Comparison of ENCODE assay signal across 14 cellular contexts in genomic region chr16:80260906-80261311, GRCh38.
DNase-seq lines count a peak whose midpoint lies in the region; ATAC-seq and TF ChIP-seq lines count a peak whose summit lies in the region.
"Had no signal": no experiment of that assay in that cellular context is flagged by ENCODE, and none has a peak within 500 bp of the region (broad histone marks: within the 10 kb centered on the region; RNA-seq: fewer than 3 reads in every experiment).

No MANE protein-coding gene starts in this region.

- no peaks in the 10 kb centered on the region for H3K27me3 ChIP-seq in psoas muscle (ENCODE audit: insufficient read depth in 3 of 3, low read length in 2 of 3)
- no peaks in the 10 kb centered on the region for H3K27me3 ChIP-seq in ascending aorta
- H3K27me3 ChIP-seq in aorta (ENCODE audit: control insufficient read depth in 1 of 2, insufficient read depth in 2 of 2, low read length in 1 of 2): no peaks in the 10 kb centered on the region

- in situ Hi-C loops in astrocyte of the spinal cord (cut with HindIII; ENCODE audit: low sequenced_read_pairs): no loop called here

- TF ChIP-seq CTCF in astrocyte of the spinal cord (IDR thresholded peaks at IDR 0.05; ENCODE audit: low read depth, low read length): no peak
- TF ChIP-seq CTCF in fibroblast of mammary gland (conservative IDR thresholded peaks at IDR 0.05; ENCODE audit: control insufficient read depth, insufficient read depth, low read depth, low read length): no peak
- no peak for TF ChIP-seq CTCF in mucosa of descending colon (IDR thresholded peaks at IDR 0.05)
- no peak for TF ChIP-seq CTCF in psoas muscle (IDR thresholded peaks at IDR 0.05)
- no peak for TF ChIP-seq CTCF in ascending aorta (IDR thresholded peaks at IDR 0.05)

- no peaks in the 10 kb centered on the region for H3K36me3 ChIP-seq in mucosa of descending colon (ENCODE audit: low read depth)
- H3K36me3 ChIP-seq in psoas muscle (ENCODE audit: insufficient read depth in 1 of 2, low read depth in 1 of 2): no peaks in the 10 kb centered on the region
- no peaks in the 10 kb centered on the region for H3K36me3 ChIP-seq in ascending aorta
- H3K36me3 ChIP-seq in aorta (ENCODE audit: control insufficient read depth in 1 of 2, insufficient read depth in 2 of 2, low read length in 1 of 2): no peaks in the 10 kb centered on the region

- DNase-seq in astrocyte of the spinal cord (ENCODE audit: low read depth, low spot score): peak; percentile 24
- DNase-seq in fibroblast of mammary gland (ENCODE audit: low read depth): peak; percentile 20
- DNase-seq in mucosa of descending colon: peak; percentile 60 to 70 (median 66)
- no peak for DNase-seq in psoas muscle
- no peak for DNase-seq in caudate nucleus (lab: John Stamatoyannopoulos, UW)
- no peak for DNase-seq in ascending aorta (ENCODE audit: low spot score in 2 of 2)
- no peak for DNase-seq in aorta
- DNase-seq: CD8-positive, alpha-beta T cell; GF-D8; Karpas-422; MM.1S; NCI-H1105; NCI-H187; PC-3 had no signal

- H3K4me1 ChIP-seq in mucosa of descending colon (ENCODE audit: low read depth) (peaks cover 9% of the 10 kb centered on the region), psoas muscle (no peaks in the 10 kb centered on the region), ascending aorta (no peaks in the 10 kb centered on the region), aorta (ENCODE audit: control insufficient read depth in 1 of 2, insufficient read depth in 2 of 2, low read length in 2 of 2) (no peaks in the 10 kb centered on the region)

- H3K9me3 ChIP-seq in mucosa of descending colon (no peaks in the 10 kb centered on the region), psoas muscle (no peaks in the 10 kb centered on the region), ascending aorta (no peaks in the 10 kb centered on the region), aorta (ENCODE audit: control insufficient read depth, low read length) (no peaks in the 10 kb centered on the region)

- no peak overlapping the region for H3K27ac ChIP-seq in psoas muscle
- H3K27ac ChIP-seq in caudate nucleus (ENCODE audit: low read depth, low read length): no peak overlapping the region
- H3K27ac ChIP-seq in ascending aorta: no peak overlapping the region
- H3K27ac ChIP-seq in aorta (ENCODE audit: low read depth in 1 of 2, low read length in 2 of 2): no peak overlapping the region

- intact Hi-C loops in mucosa of descending colon (cut with DNase I, micrococcal nuclease): no loop called here
- intact Hi-C loops in psoas muscle (cut with DNase I): no loop called here
- intact Hi-C loops in ascending aorta (cut with DNase I): no loop called here
- intact Hi-C loops in aorta (cut with DNase I): no loop called here

- WGBS in psoas muscle, 3 donors: 57 to 69% (median 59%) methylated on average over 4 of the region's 4 CpGs
- 43 to 62% methylated on average over 4 of the region's 4 CpGs for WGBS in aorta, 2 donors

- peak; percentile 84 for ATAC-seq in mucosa of descending colon
- ATAC-seq in psoas muscle: no peak
- no peak for ATAC-seq in aorta (ENCODE audit: low FRiP score)
- ATAC-seq: CD8-positive, alpha-beta T cell; PC-3 had no signal

- H3K4me3 ChIP-seq in astrocyte of the spinal cord (ENCODE audit: low read depth, low read length): no peak overlapping the region
- H3K4me3 ChIP-seq in fibroblast of mammary gland (ENCODE audit: control insufficient read depth, low read depth, low read length): no peak overlapping the region
- no peak overlapping the region for H3K4me3 ChIP-seq in mucosa of descending colon
- H3K4me3 ChIP-seq in psoas muscle: no peak overlapping the region
- H3K4me3 ChIP-seq in ascending aorta: no peak overlapping the region
- no peak overlapping the region for H3K4me3 ChIP-seq in aorta (ENCODE audit: low read length in 2 of 2)

Comparison
In these comparisons a context has a peak if more than half of its experiments do, and no peak if none do; other contexts are left out.
1. DNase-seq: peak in astrocyte of the spinal cord (single experiment), fibroblast of mammary gland (single experiment) and mucosa of descending colon (3 of 3); none in psoas muscle (0 of 2), caudate nucleus (0 of 61), ascending aorta (0 of 2) and aorta (0 of 2).